ENCODE assay signal across 9 cellular contexts in genomic region chr6:100001915-100002388, GRCh38. TPM values are rescaled to one million over a fixed set of nuclear protein-coding genes. Genes with fewer than 3 reads are reported as not detected.
DNase-seq lines count a peak whose midpoint lies in the region; ATAC-seq and TF ChIP-seq lines count a peak whose summit lies in the region.
"Had no signal": no experiment of that assay in that cellular context is flagged by ENCODE, and none has a peak within 500 bp of the region (broad histone marks: within the 10 kb centered on the region; RNA-seq: fewer than 3 reads in every experiment).

No MANE protein-coding gene starts in this region.

- H3K27ac Mint-ChIP-seq in activated CD8-positive, alpha-beta memory T cell treated with anti-CD3 and anti-CD28 coated beads, Interleukin-2, amount 10 ng/mL, durations not matched to agents 7 days and 5 days = no peak overlapping the region
- no peak overlapping the region for H3K27ac Mint-ChIP-seq in stimulated activated memory B cell treated with anti-CD40 and anti-IgM and Interleukin-4, amounts not matched to agents 10 μg/mL and 1 μg/mL and 100 μg/mL, for 72 hours
- H3K27ac Mint-ChIP-seq: activated naive CD4-positive, alpha-beta T cell treated with anti-CD3 and anti-CD28 coated beads, Interleukin-2, amount 50 U/mL, for 72 hours had no signal

- peaks cover 4% of the 10 kb centered on the region; the same call in 1 of the 2 replicates for H3K27me3 ChIP-seq in DOHH2 (ENCODE audit: control insufficient read depth, low read length)

- DNase-seq in NCI-H526 treated with DMSO at 0.1 percent for 48 hours (lab: John Stamatoyannopoulos, UW) (peak; percentile 71), fibroblast of the aortic adventitia (ENCODE audit: low read depth) (peak; percentile 68), nucleus accumbens (lab: John Stamatoyannopoulos, UW) (peak in 35 of 56 donors; percentile 1 to 81 (median 20))
- DNase-seq in activated CD8-positive, alpha-beta memory T cell treated with anti-CD3 and anti-CD28 coated beads, Interleukin-2, amount 10 ng/mL, durations not matched to agents 7 days and 5 days = peak; percentile 58

- no peaks in the 10 kb centered on the region for H3K36me3 ChIP-seq in DOHH2 (ENCODE audit: control insufficient read depth, low read length)

- no peaks in the 10 kb centered on the region for H3K79me2 ChIP-seq in DOHH2 (ENCODE audit: control insufficient read depth, low read length)

- H3K4me1 ChIP-seq in DOHH2 (ENCODE audit: control insufficient read depth, low read length) = no peaks in the 10 kb centered on the region

- ATAC-seq in GM21367 (IDR thresholded peaks at IDR 0.05; ENCODE audit: unreplicated experiment) (peak; percentile 93), HG03521 (IDR thresholded peaks at IDR 0.05; ENCODE audit: unreplicated experiment) (peak; percentile 94)
- peak; percentile 53 for ATAC-seq in activated CD8-positive, alpha-beta memory T cell treated with anti-CD3 and anti-CD28 coated beads, Interleukin-2, amount 10 ng/mL, durations not matched to agents 7 days and 5 days
- ATAC-seq in stimulated activated memory B cell treated with anti-CD40 and anti-IgM and Interleukin-4, amounts not matched to agents 10 μg/mL and 1 μg/mL and 100 μg/mL, for 72 hours = no peak

- no peaks in the 10 kb centered on the region for H3K36me3 Mint-ChIP-seq in activated CD8-positive, alpha-beta memory T cell treated with anti-CD3 and anti-CD28 coated beads, Interleukin-2, amount 10 ng/mL, durations not matched to agents 7 days and 5 days
- H3K36me3 Mint-ChIP-seq in stimulated activated memory B cell treated with anti-CD40 and anti-IgM and Interleukin-4, amounts not matched to agents 10 μg/mL and 1 μg/mL and 100 μg/mL, for 72 hours = no peaks in the 10 kb centered on the region

- no peaks in the 10 kb centered on the region for H3K4me1 Mint-ChIP-seq in activated CD8-positive, alpha-beta memory T cell treated with anti-CD3 and anti-CD28 coated beads, Interleukin-2, amount 10 ng/mL, durations not matched to agents 7 days and 5 days
- peaks cover 4% of the 10 kb centered on the region for H3K4me1 Mint-ChIP-seq in stimulated activated memory B cell treated with anti-CD40 and anti-IgM and Interleukin-4, amounts not matched to agents 10 μg/mL and 1 μg/mL and 100 μg/mL, for 72 hours

- H3K4me2 ChIP-seq in DOHH2 (ENCODE audit: low read length) = no peak overlapping the region

- H3K9me2 ChIP-seq in DOHH2 (replicated peaks; ENCODE audit: control insufficient read depth, low read length) = no peaks in the 10 kb centered on the region

- TF ChIP-seq CTCF in DOHH2 (IDR thresholded peaks at IDR 0.05; ENCODE audit: low read depth, low read length, poor library complexity, severe bottlenecking) (peak; percentile 88), fibroblast of the aortic adventitia (IDR thresholded peaks at IDR 0.05; ENCODE audit: insufficient read depth, low read length) (peak; percentile 95)

- no peak overlapping the region for H3K27ac ChIP-seq in DOHH2 (ENCODE audit: low read depth, low read length)

- no peaks in the 10 kb centered on the region for H3K9me3 ChIP-seq in DOHH2 (ENCODE audit: control insufficient read depth, insufficient read depth, low read length)

- CTCF ChIA-PET in activated CD8-positive, alpha-beta memory T cell treated with anti-CD3 and anti-CD28 coated beads, Interleukin-2, amount 10 ng/mL, durations not matched to agents 7 days and 5 days (lab: Charles Lee) = interaction anchor here (0.8 to 4.7 kb wide), 8 partner anchors 14 to 1338 kb away, joined by 3 to 36 read pairs (median 3); no protein-coding TSS in a partner anchor

- peaks cover 40% of the 10 kb centered on the region for H3K27me3 Mint-ChIP-seq in activated CD8-positive, alpha-beta memory T cell treated with anti-CD3 and anti-CD28 coated beads, Interleukin-2, amount 10 ng/mL, durations not matched to agents 7 days and 5 days
- peaks cover 17% of the 10 kb centered on the region for H3K27me3 Mint-ChIP-seq in stimulated activated memory B cell treated with anti-CD40 and anti-IgM and Interleukin-4, amounts not matched to agents 10 μg/mL and 1 μg/mL and 100 μg/mL, for 72 hours

- no peaks in the 10 kb centered on the region for H3F3A ChIP-seq in DOHH2 (ENCODE audit: control insufficient read depth, insufficient read depth)

- H3K9me3 Mint-ChIP-seq in activated CD8-positive, alpha-beta memory T cell treated with anti-CD3 and anti-CD28 coated beads, Interleukin-2, amount 10 ng/mL, durations not matched to agents 7 days and 5 days (ENCODE audit: low read depth) = no peaks in the 10 kb centered on the region
- no peaks in the 10 kb centered on the region for H3K9me3 Mint-ChIP-seq in stimulated activated memory B cell treated with anti-CD40 and anti-IgM and Interleukin-4, amounts not matched to agents 10 μg/mL and 1 μg/mL and 100 μg/mL, for 72 hours
- H3K9me3 Mint-ChIP-seq: activated naive CD4-positive, alpha-beta T cell treated with anti-CD3 and anti-CD28 coated beads, Interleukin-2, amount 50 U/mL, for 72 hours had no signal

- H3K4me3 ChIP-seq in DOHH2 (ENCODE audit: low read length) (no peak overlapping the region), fibroblast of the aortic adventitia (ENCODE audit: low read depth, low read length) (no peak overlapping the region)

- no peaks in the 10 kb centered on the region for H4K20me1 ChIP-seq in DOHH2 (ENCODE audit: control insufficient read depth, insufficient read depth, low read depth, low read length)

- H3K4me3 Mint-ChIP-seq in activated CD8-positive, alpha-beta memory T cell treated with anti-CD3 and anti-CD28 coated beads, Interleukin-2, amount 10 ng/mL, durations not matched to agents 7 days and 5 days = no peak overlapping the region
- no peak overlapping the region for H3K4me3 Mint-ChIP-seq in stimulated activated memory B cell treated with anti-CD40 and anti-IgM and Interleukin-4, amounts not matched to agents 10 μg/mL and 1 μg/mL and 100 μg/mL, for 72 hours

RNA-seq across cellular contexts. Expression of gene MCHR2, which starts 7.9 kb away (rescaled TPM):
- total RNA-seq in activated CD8-positive, alpha-beta memory T cell treated with anti-CD3 and anti-CD28 coated beads, Interleukin-2, amount 10 ng/mL, durations not matched to agents 7 days and 5 days = not detected
- total RNA-seq in fibroblast of the aortic adventitia (ENCODE audit: low replicate concordance) = not detected in 2 replicates
- total RNA-seq: activated naive CD4-positive, alpha-beta T cell treated with anti-CD3 and anti-CD28 coated beads, Interleukin-2, amount 50 U/mL, for 72 hours had no signal

Comparison
In these comparisons a context has a peak if more than half of its experiments do, and no peak if none do; other contexts are left out.
1. DNase-seq: peak in every context shown above with its lines; median percentile 71 in NCI-H526 treated with DMSO at 0.1 percent for 48 hours; 68 in fibroblast of the aortic adventitia; 58 in activated CD8-positive, alpha-beta memory T cell treated with anti-CD3 and anti-CD28 coated beads, Interleukin-2, amount 10 ng/mL, durations not matched to agents 7 days and 5 days; 20 in nucleus accumbens.